Comparison of ENCODE assay signal across 11 cellular contexts in the genomic region with DNA sequence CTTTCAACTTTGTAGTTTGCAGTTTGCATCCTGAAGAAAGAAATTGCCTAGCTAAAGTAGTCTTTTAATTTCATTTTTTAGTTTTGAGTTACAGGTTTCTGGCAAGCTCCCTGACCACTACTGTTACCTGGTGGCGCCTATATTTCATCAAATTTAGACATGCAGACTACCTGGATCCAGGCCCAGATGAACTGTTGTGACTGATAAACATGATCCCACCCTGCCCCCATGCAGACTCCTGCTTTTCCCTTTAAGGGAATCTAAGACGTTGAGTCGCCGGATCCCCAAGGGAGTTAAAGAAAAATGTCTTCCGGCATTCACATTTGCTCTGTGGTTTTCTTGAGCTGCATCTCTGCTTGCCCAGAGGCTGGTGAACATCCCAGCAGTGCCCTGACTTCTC. TPM values are rescaled to one million over a fixed set of nuclear protein-coding genes. Genes with fewer than 3 reads are reported as not detected.
DNase-seq lines count a peak whose midpoint lies in the region; ATAC-seq and TF ChIP-seq lines count a peak whose summit lies in the region.
"Had no signal": no experiment of that assay in that cellular context is flagged by ENCODE, and none has a peak within 500 bp of the region (broad histone marks: within the 10 kb centered on the region; RNA-seq: fewer than 3 reads in every experiment).

No MANE protein-coding gene starts in this region.

- intact Hi-C loops in MCF 10A (cut with micrococcal nuclease), result no loop called here
- intact Hi-C loops in breast epithelium (cut with DNase I; ENCODE audit: low total_unique reads), result no loop called here
- intact Hi-C loops in PC-9 (cut with micrococcal nuclease; ENCODE audit: unreplicated experiment), result loop anchor here (2.0 kb wide), 2 partner anchors 21 to 73 kb away; no protein-coding TSS in a partner anchor

- H2AFZ ChIP-seq in PC-9, result no peak overlapping the region

- H3K27ac ChIP-seq in breast epithelium (no peak overlapping the region), PC-9 (peak overlapping the region; percentile 32), thoracic aorta (no peak overlapping the region)

- no peak overlapping the region for H3K4me3 Mint-ChIP-seq in MCF 10A (ENCODE audit: unreplicated experiment)
- H3K4me3 Mint-ChIP-seq: activated T-helper 17 cell treated with anti-CD3 and anti-CD28 coated beads, Interleukin-2, amount 50 U/mL, for 72 hours; effector memory CD8-positive, alpha-beta T cell had no signal

- H3K27me3 ChIP-seq in breast epithelium (no peaks in the 10 kb centered on the region), PC-9 (ENCODE audit: insufficient read depth, low read depth) (no peaks in the 10 kb centered on the region), thoracic aorta (replicated peaks; ENCODE audit: insufficient read depth) (no peaks in the 10 kb centered on the region)

- H3K9me2 ChIP-seq in PC-9 (ENCODE audit: insufficient read depth), result no peaks in the 10 kb centered on the region

- 0 out of 2 replicates have a peak, but pooled peaks cover 5% of the 10 kb centered on the region for H4K20me1 ChIP-seq in PC-9 (ENCODE audit: insufficient read depth)

- no peak overlapping the region for H3K27ac Mint-ChIP-seq in MCF 10A (ENCODE audit: low read depth, unreplicated experiment)
- H3K27ac Mint-ChIP-seq: activated T-helper 17 cell treated with anti-CD3 and anti-CD28 coated beads, Interleukin-2, amount 50 U/mL, for 72 hours; effector memory CD8-positive, alpha-beta T cell had no signal

- no peaks in the 10 kb centered on the region for H3K9me3 Mint-ChIP-seq in MCF 10A (ENCODE audit: unreplicated experiment)
- H3K9me3 Mint-ChIP-seq: activated T-helper 17 cell treated with anti-CD3 and anti-CD28 coated beads, Interleukin-2, amount 50 U/mL, for 72 hours; effector memory CD8-positive, alpha-beta T cell had no signal

- no peak for TF ChIP-seq CTCF in MCF 10A (IDR thresholded peaks at IDR 0.05; ENCODE audit: unreplicated experiment)
- no peak for TF ChIP-seq CTCF in breast epithelium (IDR thresholded peaks at IDR 0.05)
- TF ChIP-seq CTCF in PC-9 (conservative IDR thresholded peaks at IDR 0.05), result no peak
- TF ChIP-seq CTCF in fibroblast of pulmonary artery (IDR thresholded peaks at IDR 0.05; ENCODE audit: low read length, missing control alignments), result no peak
- TF ChIP-seq CTCF in thoracic aorta (IDR thresholded peaks at IDR 0.05), result no peak

- H3K4me3 ChIP-seq in breast epithelium (no peak overlapping the region), PC-9 (no peak overlapping the region), fibroblast of pulmonary artery (replicated peaks; ENCODE audit: low read depth, low read length) (no peak overlapping the region), thoracic aorta (peak overlapping the region; percentile 49)

- CTCF ChIA-PET in MCF 10A (lab: Yijun Ruan, JAX), result interaction anchor here (1.6 kb wide), 1 partner anchor 17 kb away, joined by 3 read pairs; no protein-coding TSS in a partner anchor
- CTCF ChIA-PET in PC-9 (lab: Charles Lee), result no interaction called here

- POLR2A ChIA-PET in MCF 10A (lab: Yijun Ruan, JAX) (interaction anchor here (0.6 to 2.3 kb wide), 7 partner anchors 10 to 1252 kb away, joined by 3 to 12 read pairs (median 3); partner anchors contain the start of gene ERICH2), PC-9 (lab: Charles Lee; ENCODE audit: unreplicated experiment) (interaction anchor here (0.5 to 0.7 kb wide), 2 partner anchors 100 to 260 kb away, joined by 3 to 4 read pairs; partner anchors contain the start of gene HAT1)

- BruUV-seq in MCF 10A (replicated peaks; lab: Mats Ljungman, UMichigan) (no TSS peak), PC-9 (replicated peaks; lab: Mats Ljungman, UMichigan) (no TSS peak)

- no peaks in the 10 kb centered on the region for H3K36me3 Mint-ChIP-seq in MCF 10A (ENCODE audit: insufficient read depth, unreplicated experiment)

- no peaks in the 10 kb centered on the region for H3K36me3 ChIP-seq in breast epithelium
- H3K36me3 ChIP-seq in PC-9 (ENCODE audit: low read depth), result no peaks in the 10 kb centered on the region; the same call in 1 of the 2 replicates
- no peaks in the 10 kb centered on the region for H3K36me3 ChIP-seq in thoracic aorta

- ATAC-seq in thoracic aorta (ENCODE audit: insufficient number of reproducible peaks, low FRiP score, low read depth), result no peak
- ATAC-seq: activated T-helper 17 cell treated with anti-CD3 and anti-CD28 coated beads, Interleukin-2, amount 50 U/mL, for 72 hours; effector memory CD8-positive, alpha-beta T cell had no signal

- peaks cover 9% of the 10 kb centered on the region for H3K4me1 Mint-ChIP-seq in MCF 10A (ENCODE audit: insufficient read depth, unreplicated experiment)

- no peaks in the 10 kb centered on the region for H3K9me3 ChIP-seq in breast epithelium
- no peaks in the 10 kb centered on the region for H3K9me3 ChIP-seq in PC-9 (ENCODE audit: insufficient read depth, low read depth)
- H3K9me3 ChIP-seq in thoracic aorta, result no peaks in the 10 kb centered on the region

- H3K4me1 ChIP-seq in breast epithelium (no peaks in the 10 kb centered on the region), PC-9 (replicated peaks; ENCODE audit: insufficient read depth) (peaks cover 24% of the 10 kb centered on the region), thoracic aorta (ENCODE audit: control insufficient read depth in 1 of 2, low read depth in 2 of 2) (peaks cover 0 to 4% of the 10 kb centered on the region in 2 donors)

- H3K27me3 Mint-ChIP-seq in MCF 10A (ENCODE audit: insufficient read depth, unreplicated experiment), result no peaks in the 10 kb centered on the region
- H3K27me3 Mint-ChIP-seq: activated T-helper 17 cell treated with anti-CD3 and anti-CD28 coated beads, Interleukin-2, amount 50 U/mL, for 72 hours; effector memory CD8-positive, alpha-beta T cell had no signal

- H3K4me2 ChIP-seq in PC-9, result peak overlapping the region; percentile 47

- DNase-seq in MCF 10A (ENCODE audit: unreplicated experiment) (peak; percentile 34), breast epithelium (ENCODE audit: low spot score in 2 of 2) (no peak), PC-9 (peak in 1 of 2 experiments; percentile 34), fibroblast of pulmonary artery (ENCODE audit: low read depth) (peak; percentile 49), thoracic aorta (ENCODE audit: low spot score) (no peak), NOMO-1 treated with dmso at 0.1 percent for 144 hours (lab: John Stamatoyannopoulos, UW; ENCODE audit: unreplicated experiment) (no peak), nucleus accumbens (lab: John Stamatoyannopoulos, UW) (no peak)
- DNase-seq in activated naive CD4-positive, alpha-beta T cell treated with Interleukin-2 at 50 U/mL for 16 hours, result no peak
- DNase-seq: effector memory CD8-positive, alpha-beta T cell; NCI-H2029 treated with DMSO at 0.1 percent for 48 hours had no signal

- no peaks in the 10 kb centered on the region; the same call in 1 of the 2 replicates for H3K79me2 ChIP-seq in PC-9 (ENCODE audit: low read depth)

- peaks cover 21% of the 10 kb centered on the region; the same call in 1 of the 2 replicates for H3F3A ChIP-seq in PC-9 (ENCODE audit: insufficient read depth, low read depth)

- TF ChIP-seq POLR2A in breast epithelium (IDR thresholded peaks at IDR 0.05), result no peak

RNA-seq across cellular contexts. Expression of gene METAP1D, which starts 22.2 kb away (rescaled TPM):
- total RNA-seq in MCF 10A (2022) (9.3 and 9.8 TPM in 2 replicates), breast epithelium (10 to 100 TPM in 1 of 3 donors, 1 to 10 TPM in 2; 6.2 to 12.5 (median 7.8) TPM), PC-9 (2021) (21.5 and 32.4 TPM in 2 replicates), thoracic aorta (10 to 100 TPM in 1 of 2 donors, 1 to 10 TPM in 1; 3.2 to 10.8 TPM)

Comparison
In these comparisons a context has a peak if more than half of its experiments do, and no peak if none do; other contexts are left out.
1. DNase-seq: peak in MCF 10A (single experiment) and fibroblast of pulmonary artery (single experiment); none in breast epithelium (0 of 2), thoracic aorta (single experiment), NOMO-1 treated with dmso at 0.1 percent for 144 hours (single experiment), activated naive CD4-positive, alpha-beta T cell treated with Interleukin-2 at 50 U/mL for 16 hours (single experiment) and nucleus accumbens (0 of 56).